ENCODE assay signal across 14 cellular contexts in genomic region chr7:43876976-43877745, GRCh38.
"Had no signal": no experiment of that assay in that cellular context is flagged by ENCODE, and none has a peak within 500 bp of the region (broad histone marks: within the 10 kb centered on the region; RNA-seq: fewer than 3 reads in every experiment).

No MANE protein-coding gene starts in this region.

- H3K4me3 ChIP-seq: smooth muscle cell, testis, upper lobe of left lung had no signal

- H3K4me2 ChIP-seq: smooth muscle cell had no signal

- H3K27ac ChIP-seq: testis, upper lobe of left lung had no signal

- DNase-seq: activated B cell treated with CpG ODN at 0.5 μM for 24 hours; activated CD4-positive, alpha-beta T cell treated with anti-CD3 and anti-CD28 coated beads, Interleukin-2, amount 10 ng/mL, durations not matched to agents 7 days and 5 days; activated CD8-positive, alpha-beta memory T cell treated with anti-CD3 and anti-CD28 coated beads for 24 hours; activated naive CD4-positive, alpha-beta T cell; activated naive CD8-positive, alpha-beta T cell treated with anti-CD3 and anti-CD28 coated beads, Interleukin-2, amount 10 ng/mL, durations not matched to agents 7 days and 5 days; activated T-cell treated with anti-CD3 and anti-CD28 coated beads for 4 hours; islet precursor cell; naive thymus-derived CD8-positive, alpha-beta T cell; nucleus accumbens; stimulated activated naive CD8-positive, alpha-beta T cell treated with anti-CD3 and anti-CD28 coated beads, Interleukin-15, amount 100 ng/mL, for 72 hours; testis had no signal

- ATAC-seq: left lobe of liver; naive thymus-derived CD8-positive, alpha-beta T cell; stimulated activated naive CD8-positive, alpha-beta T cell treated with anti-CD3 and anti-CD28 coated beads, Interleukin-15, amount 100 ng/mL, for 72 hours had no signal

- H3K27me3 ChIP-seq: testis, upper lobe of left lung had no signal

- H3K4me1 ChIP-seq: testis had no signal

- H3K9me3 ChIP-seq: testis, upper lobe of left lung had no signal
